17 cellular contexts compared by ENCODE assay signal in genomic region chr2:121088251-121089004, GRCh38.
DNase-seq lines count a peak whose midpoint lies in the region; ATAC-seq and TF ChIP-seq lines count a peak whose summit lies in the region.
"Had no signal": no experiment of that assay in that cellular context is flagged by ENCODE, and none has a peak within 500 bp of the region (broad histone marks: within the 10 kb centered on the region; RNA-seq: fewer than 3 reads in every experiment).

No MANE protein-coding gene starts in this region.

- intact Hi-C loops in ovary (cut with DNase I), result loop anchor here in 2 of 4 donors (5.0 to 10.0 kb wide), 2 partner anchors 746 to 754 kb away; no protein-coding TSS in a partner anchor

- no peak for TF ChIP-seq POLR2A in ovary (IDR thresholded peaks at IDR 0.05)
- TF ChIP-seq POLR2A in GM18505 (IDR thresholded peaks at IDR 0.05; ENCODE audit: borderline replicate concordance, extremely low read depth, insufficient read depth, insufficient read length), result no peak

- peak; percentile 98 for DNase-seq in DMS 273 (lab: John Stamatoyannopoulos, UW; ENCODE audit: unreplicated experiment)
- DNase-seq in NCI-H2171 (lab: John Stamatoyannopoulos, UW), result peak; percentile 87
- peak; percentile 73 for DNase-seq in fibroblast of peridontal ligament (ENCODE audit: extremely low read depth)
- DNase-seq in ovary, result peak in 4 of 5 donors; percentile 39 to 79 (median 66)
- no peak for DNase-seq in T-helper 2 cell
- no peak for DNase-seq in hippocampal formation (lab: John Stamatoyannopoulos, UW)
- DNase-seq: activated gamma-delta T cell; AML-193; DMS153; occipital lobe; SHP77; stimulated activated CD4-positive, alpha-beta T cell treated with anti-CD3 and anti-CD28 coated beads, Interleukin-4, amount 100 ng/mL, for 24 hours; stimulated activated CD8-positive, alpha-beta memory T cell treated with anti-CD3 and anti-CD28 coated beads, Interleukin-4, amount 100 ng/mL, for 48 hours had no signal

- no peaks in the 10 kb centered on the region for H3K27me3 ChIP-seq in ovary
- H3K27me3 ChIP-seq: ascending aorta had no signal

- TF ChIP-seq EP300 in ovary (IDR thresholded peaks at IDR 0.05), result no peak

- no peaks in the 10 kb centered on the region for H3K9me3 ChIP-seq in ovary
- H3K9me3 ChIP-seq: ascending aorta, thoracic aorta had no signal

- no peak overlapping the region for H3K27ac ChIP-seq in ovary
- H3K27ac ChIP-seq: ascending aorta, thoracic aorta had no signal

- no peaks in the 10 kb centered on the region for H3K36me3 ChIP-seq in ovary
- H3K36me3 ChIP-seq: ascending aorta, thoracic aorta had no signal

- peaks cover 7% of the 10 kb centered on the region for H3K4me1 ChIP-seq in ovary (ENCODE audit: insufficient read depth)

- TF ChIP-seq CTCF in ovary (IDR thresholded peaks at IDR 0.05), result no peak

- H3K4me3 ChIP-seq in ovary, result no peak overlapping the region
- H3K4me3 ChIP-seq: thoracic aorta had no signal

- WGBS in ovary, 3 donors, result 44 to 49% (median 47%) methylated on average over 23 of the region's 23 CpGs

- ATAC-seq in GM21526 (IDR thresholded peaks at IDR 0.05; ENCODE audit: low FRiP score, unreplicated experiment) (no peak), GM18505 (IDR thresholded peaks at IDR 0.05; ENCODE audit: unreplicated experiment) (no peak)

Comparison
In these comparisons a context has a peak if more than half of its experiments do, and no peak if none do; other contexts are left out.
1. DNase-seq: peak in DMS 273 (single experiment), NCI-H2171 (single experiment), fibroblast of peridontal ligament (single experiment) and ovary (4 of 5); none in T-helper 2 cell (0 of 5) and hippocampal formation (0 of 2).